11 cellular contexts compared by ENCODE assay signal in the genomic region with DNA sequence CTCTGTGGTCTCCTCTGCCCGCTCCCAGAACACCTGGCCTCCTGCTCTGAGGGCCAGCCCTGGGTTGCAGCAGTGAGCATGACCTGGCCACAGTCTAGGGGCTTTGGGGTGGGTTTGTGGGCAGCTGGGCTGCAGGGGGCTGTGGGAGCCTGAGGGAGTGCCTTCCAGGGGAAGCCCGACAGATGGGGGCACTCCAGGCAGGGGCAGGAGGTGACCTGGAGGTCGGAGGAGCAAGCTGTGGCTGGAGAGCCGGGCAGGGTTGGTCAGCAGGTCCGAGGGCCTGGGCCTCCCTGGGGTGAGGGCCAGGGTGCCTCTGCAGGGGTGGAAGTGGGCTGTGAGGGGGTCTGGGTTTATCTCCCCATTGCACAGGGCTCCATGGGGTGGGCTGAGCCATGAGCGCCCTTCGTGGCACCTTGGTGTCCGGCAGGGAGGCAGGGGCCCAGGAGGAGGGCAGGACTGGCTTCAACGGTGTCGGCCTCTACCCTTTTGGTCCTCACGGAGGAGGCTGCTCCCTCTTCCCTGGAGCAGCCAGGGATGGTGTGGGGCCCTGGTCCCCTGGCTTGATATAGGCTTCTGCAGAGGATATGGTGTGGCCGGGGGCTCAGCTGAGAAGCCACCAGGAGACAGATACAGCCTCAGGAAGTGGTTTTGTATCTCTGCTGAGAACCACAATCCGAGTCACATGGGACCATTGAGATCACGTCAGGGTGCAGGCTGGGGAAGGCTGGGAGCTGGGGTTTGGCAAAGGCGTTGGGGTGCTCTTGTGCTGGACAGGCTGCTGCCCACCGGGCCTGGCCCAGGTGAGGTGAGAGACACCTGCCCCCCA. TPM values are rescaled to one million over a fixed set of nuclear protein-coding genes. Genes with fewer than 3 reads are reported as not detected.
DNase-seq lines count a peak whose midpoint lies in the region; ATAC-seq lines count a peak whose summit lies in the region.
"Had no signal": no experiment of that assay in that cellular context is flagged by ENCODE, and none has a peak within 500 bp of the region (broad histone marks: within the 10 kb centered on the region; RNA-seq: fewer than 3 reads in every experiment).

No MANE protein-coding gene starts in this region.

- H3K9me3 Mint-ChIP-seq in activated naive CD4-positive, alpha-beta T cell treated with anti-CD3 and anti-CD28 coated beads, Interleukin-2, amount 10 ng/mL, durations not matched to agents 7 days and 5 days: no peaks in the 10 kb centered on the region

- intact Hi-C loops in left colon (cut with DNase I, micrococcal nuclease): no loop called here

- H3K4me3 Mint-ChIP-seq in activated naive CD4-positive, alpha-beta T cell treated with anti-CD3 and anti-CD28 coated beads, Interleukin-2, amount 10 ng/mL, durations not matched to agents 7 days and 5 days: peak overlapping the region; percentile 60

- peak overlapping the region; percentile 80 for H3K27ac Mint-ChIP-seq in activated naive CD4-positive, alpha-beta T cell treated with anti-CD3 and anti-CD28 coated beads, Interleukin-2, amount 10 ng/mL, durations not matched to agents 7 days and 5 days

- H3K36me3 Mint-ChIP-seq in activated naive CD4-positive, alpha-beta T cell treated with anti-CD3 and anti-CD28 coated beads, Interleukin-2, amount 10 ng/mL, durations not matched to agents 7 days and 5 days: no peaks in the 10 kb centered on the region

- H3K4me1 Mint-ChIP-seq in activated naive CD4-positive, alpha-beta T cell treated with anti-CD3 and anti-CD28 coated beads, Interleukin-2, amount 10 ng/mL, durations not matched to agents 7 days and 5 days: peaks cover 43% of the 10 kb centered on the region

- CTCF ChIA-PET in activated naive CD4-positive, alpha-beta T cell treated with anti-CD3 and anti-CD28 coated beads, Interleukin-2, amount 10 ng/mL, durations not matched to agents 7 days and 5 days (lab: Charles Lee): interaction anchor here (0.6 to 0.8 kb wide), 3 partner anchors 25 to 66 kb away, joined by 3 read pairs; no protein-coding TSS in a partner anchor

- peaks cover 20% of the 10 kb centered on the region for H3K27me3 Mint-ChIP-seq in activated naive CD4-positive, alpha-beta T cell treated with anti-CD3 and anti-CD28 coated beads, Interleukin-2, amount 10 ng/mL, durations not matched to agents 7 days and 5 days

- peak; percentile 33 for DNase-seq in RPMI8226
- DNase-seq in activated naive CD4-positive, alpha-beta T cell treated with anti-CD3 and anti-CD28 coated beads, Interleukin-2, amount 10 ng/mL, durations not matched to agents 7 days and 5 days: peak; percentile 82
- peak in 2 of 3 donors; percentile 19 to 20 for DNase-seq in stimulated activated CD4-positive, alpha-beta T cell treated with anti-CD3 and anti-CD28 coated beads, TNF-alpha, amount 100 ng/mL, for 1 hour (ENCODE audit: low read depth in 3 of 3, low spot score in 1 of 3)
- no peak for DNase-seq in NCI-H2171 treated with DMSO at 0.1 percent for 48 hours (lab: John Stamatoyannopoulos, UW)
- no peak for DNase-seq in left colon
- DNase-seq: left cardiac atrium, T-helper 9 cell had no signal

- peak; percentile 81 for ATAC-seq in GM19043 (IDR thresholded peaks at IDR 0.05; ENCODE audit: low read depth, unreplicated experiment)
- no peak for ATAC-seq in left colon
- ATAC-seq in HG02571 (IDR thresholded peaks at IDR 0.05; ENCODE audit: unreplicated experiment): no peak
- ATAC-seq in HG03097 (IDR thresholded peaks at IDR 0.05; ENCODE audit: low FRiP score, unreplicated experiment): no peak

RNA-seq across cellular contexts. Expression of gene KCNQ1, which starts 22.3 kb away (rescaled TPM):
- total RNA-seq in left colon: 10 to 100 TPM; 42.8 to 56.8 TPM

RNA-seq across cellular contexts. Expression of gene TRPM5, which starts 22.8 kb away (rescaled TPM):
- total RNA-seq in left colon: 1 to 10 TPM; 2.0 to 3.8 TPM
- total RNA-seq: dermis microvascular lymphatic vessel endothelial cell, left cardiac atrium had no signal

Comparison
In these comparisons a context has a peak if more than half of its experiments do, and no peak if none do; other contexts are left out.
1. DNase-seq: peak in RPMI8226 (single experiment), activated naive CD4-positive, alpha-beta T cell treated with anti-CD3 and anti-CD28 coated beads, Interleukin-2, amount 10 ng/mL, durations not matched to agents 7 days and 5 days (single experiment) and stimulated activated CD4-positive, alpha-beta T cell treated with anti-CD3 and anti-CD28 coated beads, TNF-alpha, amount 100 ng/mL, for 1 hour (2 of 3); none in NCI-H2171 treated with DMSO at 0.1 percent for 48 hours (single experiment) and left colon (0 of 2).